In genomic region chr3:63863150-63864007, GRCh38 we compare ENCODE assay signal across 1 cellular context.
TF ChIP-seq lines count a peak whose summit lies in the region.

Gene ATXN7 (plus strand): TSS chr3:63863867. CDS start chr3:63912599, 48,732 bp downstream.
Gene THOC7 (minus strand): TSS chr3:63863805. CDS start chr3:63863790, 15 bp downstream.

TF ChIP-seq in HepG2, 621 proteins besides CTCF, POLR2A, EP300 and RAD21 (continued from another document and continues in another):
- TF ChIP-seq BCLAF1 (IDR thresholded peaks at IDR 0.05) (no peak), ATAD3A (CRISPR knock-in tag; IDR thresholded peaks at IDR 0.05) (no peak), RBFOX2 (IDR thresholded peaks at IDR 0.05; ENCODE audit: low read depth, low read length) (peak; percentile 80), ZNF687 (CRISPR knock-in tag; IDR thresholded peaks at IDR 0.05) (peak; percentile 73), MIER3 (CRISPR knock-in tag; IDR thresholded peaks at IDR 0.05; ENCODE audit: borderline replicate concordance) (no peak), MAX (IDR thresholded peaks at IDR 0.05) (peak; percentile 42; the same call in 1 of the 2 replicates), TCF7 (IDR thresholded peaks at IDR 0.05; ENCODE audit: low read depth) (no peak), MED13 (CRISPR knock-in tag; IDR thresholded peaks at IDR 0.05) (no peak), SPEN (CRISPR knock-in tag; IDR thresholded peaks at IDR 0.05; ENCODE audit: low read depth) (peak; percentile 41; the same call in 1 of the 2 replicates), ZNF263 (CRISPR knock-in tag; IDR thresholded peaks at IDR 0.05) (0 out of 2 replicates have a peak, but pooled peaks have one; percentile 16), ZNF383 (CRISPR knock-in tag; IDR thresholded peaks at IDR 0.05; ENCODE audit: borderline replicate concordance) (no peak), MTERF4 (CRISPR knock-in tag; IDR thresholded peaks at IDR 0.05) (peak; percentile 45; the same call in 1 of the 2 replicates), STAG1 (CRISPR knock-in tag; IDR thresholded peaks at IDR 0.05) (no peak), UBTF (CRISPR knock-in tag; IDR thresholded peaks at IDR 0.05) (peak; percentile 73; the same call in 1 of the 2 replicates), HBP1 (CRISPR knock-in tag; IDR thresholded peaks at IDR 0.05; ENCODE audit: low read depth) (no peak), SYNCRIP (IDR thresholded peaks at IDR 0.05; ENCODE audit: insufficient read depth, low read depth, low read length) (no peak), TIGD3 (CRISPR knock-in tag; IDR thresholded peaks at IDR 0.05; ENCODE audit: borderline replicate concordance) (no peak), CERS6 (CRISPR knock-in tag; IDR thresholded peaks at IDR 0.05) (no peak), HES4 (CRISPR knock-in tag; IDR thresholded peaks at IDR 0.05; ENCODE audit: borderline replicate concordance) (no peak; the same call in 1 of the 2 replicates), CENPX (CRISPR knock-in tag; IDR thresholded peaks at IDR 0.05) (no peak), ZNF333 (CRISPR knock-in tag; IDR thresholded peaks at IDR 0.05; ENCODE audit: borderline replicate concordance) (no peak), MXD3 (CRISPR knock-in tag; IDR thresholded peaks at IDR 0.05) (0 out of 2 replicates have a peak, but pooled peaks have one; percentile 40), FOXP1 (IDR thresholded peaks at IDR 0.05) (no peak), FOXP1 (CRISPR knock-in tag; IDR thresholded peaks at IDR 0.05) (no peak), ZNF580 (CRISPR knock-in tag; IDR thresholded peaks at IDR 0.05; ENCODE audit: borderline replicate concordance, low read depth) (peak; percentile 45; the same call in 1 of the 2 replicates), ZNF589 (CRISPR knock-in tag; conservative IDR thresholded peaks at IDR 0.05) (peak; percentile 44; the same call in 1 of the 2 replicates), KLF9 (CRISPR knock-in tag; IDR thresholded peaks at IDR 0.05; ENCODE audit: low read depth) (no peak), MTF1 (CRISPR knock-in tag; IDR thresholded peaks at IDR 0.05) (no peak; the same call in 1 of the 2 replicates), ZNF660 (CRISPR knock-in tag; IDR thresholded peaks at IDR 0.05; ENCODE audit: borderline replicate concordance, low read depth) (0 out of 2 replicates have a peak, but pooled peaks have one; percentile 26), SRSF9 (IDR thresholded peaks at IDR 0.05; ENCODE audit: borderline replicate concordance, insufficient read depth, low read depth, low read length, poor library complexity, severe bottlenecking) (no peak), MIER2 (CRISPR knock-in tag; IDR thresholded peaks at IDR 0.05) (no peak), PRDM15 (CRISPR knock-in tag; IDR thresholded peaks at IDR 0.05) (peak; percentile 45; the same call in 1 of the 2 replicates), HNRNPLL (IDR thresholded peaks at IDR 0.05; ENCODE audit: low read depth, low read length, poor library complexity, severe bottlenecking) (peak; percentile 76), ZNF431 (CRISPR knock-in tag; IDR thresholded peaks at IDR 0.05; ENCODE audit: borderline replicate concordance, low read depth) (no peak), MED1 (CRISPR knock-in tag; IDR thresholded peaks at IDR 0.05) (no peak; the same call in 1 of the 2 replicates), CHD4 (IDR thresholded peaks at IDR 0.05; ENCODE audit: borderline replicate concordance, low read length) (no peak), ZNF230 (CRISPR knock-in tag; IDR thresholded peaks at IDR 0.05) (0 out of 2 replicates have a peak, but pooled peaks have one; percentile 52), ZNF326 (CRISPR knock-in tag; IDR thresholded peaks at IDR 0.05; ENCODE audit: borderline replicate concordance) (no peak), ZNF552 (CRISPR knock-in tag; IDR thresholded peaks at IDR 0.05; ENCODE audit: borderline replicate concordance) (no peak), ZNF879 (CRISPR knock-in tag; IDR thresholded peaks at IDR 0.05) (no peak), NFIC (IDR thresholded peaks at IDR 0.05; ENCODE audit: low read length) (no peak), HNF4G (IDR thresholded peaks at IDR 0.05; ENCODE audit: borderline replicate concordance, low read depth, low read length) (no peak), HNF4G (CRISPR knock-in tag; IDR thresholded peaks at IDR 0.05; ENCODE audit: borderline replicate concordance, low read depth) (no peak)
